Comparison of ENCODE assay signal across 8 cellular contexts in the genomic region with DNA sequence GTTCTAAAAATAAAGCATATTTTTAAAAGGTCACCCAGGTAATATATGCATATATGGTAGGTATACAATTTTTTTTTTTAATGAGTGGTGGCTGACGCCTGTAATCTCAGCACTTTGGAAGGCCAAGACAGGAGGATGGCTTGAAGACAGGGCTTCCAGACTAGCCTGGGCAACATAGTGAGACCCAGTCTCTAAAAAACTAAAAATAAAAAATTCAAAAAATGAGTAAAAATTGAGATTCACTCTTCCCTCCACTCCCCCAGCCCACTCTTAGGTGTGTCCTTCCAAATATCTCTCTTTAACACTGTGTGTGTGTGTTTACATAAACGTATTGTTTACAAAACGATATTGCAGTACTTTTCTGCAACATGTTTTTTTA. TPM values are rescaled to one million over a fixed set of nuclear protein-coding genes. Genes with fewer than 3 reads are reported as not detected.
DNase-seq lines count a peak whose midpoint lies in the region; ATAC-seq and TF ChIP-seq lines count a peak whose summit lies in the region.

No MANE protein-coding gene starts in this region.

- H3K4me3 ChIP-seq in OCI-LY1 (ENCODE audit: low read depth, low read length, poor library complexity, severe bottlenecking) (peak overlapping the region; percentile 95), osteoblast (ENCODE audit: insufficient read depth, low read length) (no peak overlapping the region)
- H3K4me3 ChIP-seq in effector memory CD4-positive, alpha-beta T cell (ENCODE audit: insufficient read depth, low read depth, low read length, poor library complexity, severe bottlenecking): peak overlapping the region; percentile 82

- H4K20me1 ChIP-seq in OCI-LY1 (ENCODE audit: insufficient read depth, low read length): no peaks in the 10 kb centered on the region
- peaks cover 13% of the 10 kb centered on the region for H4K20me1 ChIP-seq in osteoblast (ENCODE audit: insufficient read depth, low read length)

- no peak for ATAC-seq in HG02610 (IDR thresholded peaks at IDR 0.05; ENCODE audit: unreplicated experiment)

- no peaks in the 10 kb centered on the region for H3K9me3 ChIP-seq in OCI-LY1 (ENCODE audit: low read length)
- no peaks in the 10 kb centered on the region for H3K9me3 ChIP-seq in effector memory CD4-positive, alpha-beta T cell (ENCODE audit: control insufficient read depth, low read length)
- H3K9me3 ChIP-seq in osteoblast (ENCODE audit: low read depth, low read length): no peaks in the 10 kb centered on the region

- H3K9me2 ChIP-seq in OCI-LY1 (ENCODE audit: low read depth, low read length): no peaks in the 10 kb centered on the region

- H3K36me3 ChIP-seq in OCI-LY1 (ENCODE audit: insufficient read depth, low read length) (no peaks in the 10 kb centered on the region), osteoblast (ENCODE audit: insufficient read depth, low read length) (no peaks in the 10 kb centered on the region)
- no peaks in the 10 kb centered on the region for H3K36me3 ChIP-seq in effector memory CD4-positive, alpha-beta T cell (ENCODE audit: control insufficient read depth, insufficient read depth, low read length)

- H3K79me2 ChIP-seq in OCI-LY1 (ENCODE audit: insufficient read depth, low read length): peaks cover 32% of the 10 kb centered on the region
- H3K79me2 ChIP-seq in osteoblast (ENCODE audit: insufficient read depth, low read length): peaks cover 54% of the 10 kb centered on the region

- H3K4me1 ChIP-seq in OCI-LY1 (ENCODE audit: insufficient read depth, low read length, severe bottlenecking) (peaks cover 38% of the 10 kb centered on the region), osteoblast (ENCODE audit: insufficient read depth, low read length) (peaks cover 54% of the 10 kb centered on the region)
- peaks cover 39% of the 10 kb centered on the region for H3K4me1 ChIP-seq in effector memory CD4-positive, alpha-beta T cell (ENCODE audit: control insufficient read depth, insufficient read depth, low read length, poor library complexity, severe bottlenecking)

- no peak for DNase-seq in effector memory CD4-positive, alpha-beta T cell
- DNase-seq in osteoblast (ENCODE audit: insufficient read length, low spot score, missing footprints) (no peak), cerebellar cortex (ENCODE audit: low spot score) (no peak), COR-L47 (lab: John Stamatoyannopoulos, UW) (no peak), LoVo (ENCODE audit: low spot score) (no peak)

- H3K27me3 ChIP-seq in OCI-LY1 (ENCODE audit: insufficient read depth, low read length): no peaks in the 10 kb centered on the region
- no peaks in the 10 kb centered on the region for H3K27me3 ChIP-seq in effector memory CD4-positive, alpha-beta T cell (replicated peaks; ENCODE audit: control insufficient read depth, insufficient read depth, low read length, poor library complexity, severe bottlenecking)
- no peaks in the 10 kb centered on the region for H3K27me3 ChIP-seq in osteoblast (ENCODE audit: insufficient read depth, low read length)

- H3K9ac ChIP-seq in OCI-LY1 (ENCODE audit: low read length): peak overlapping the region; percentile 96; the same call in 1 of the 2 replicates

- H3K4me2 ChIP-seq in OCI-LY1 (ENCODE audit: low read length) (peak overlapping the region; percentile 100), osteoblast (ENCODE audit: insufficient read depth, low read length) (peak overlapping the region; percentile 96)

- TF ChIP-seq CTCF in C4-2B (conservative IDR thresholded peaks at IDR 0.05) (no peak), OCI-LY1 (IDR thresholded peaks at IDR 0.05; ENCODE audit: low read length) (no peak), osteoblast (IDR thresholded peaks at IDR 0.05; ENCODE audit: extremely low read depth, low read depth, low read length) (no peak)

- no peaks in the 10 kb centered on the region for H3F3A ChIP-seq in OCI-LY1 (ENCODE audit: insufficient read depth, low read length)

- H2AFZ ChIP-seq in OCI-LY1 (ENCODE audit: low read length) (no peak overlapping the region), osteoblast (ENCODE audit: low read length) (no peak overlapping the region)

- H3K27ac ChIP-seq in C4-2B: peak overlapping the region; percentile 93; the same call in 1 of the 2 replicates
- no peak overlapping the region for H3K27ac ChIP-seq in OCI-LY1 (ENCODE audit: low read depth, low read length, poor library complexity, severe bottlenecking)
- peak overlapping the region; percentile 90 for H3K27ac ChIP-seq in effector memory CD4-positive, alpha-beta T cell (ENCODE audit: insufficient read depth, low read length, poor library complexity, severe bottlenecking)
- peak overlapping the region; percentile 97 for H3K27ac ChIP-seq in osteoblast (ENCODE audit: low read depth, low read length)

RNA-seq across cellular contexts. Expression of gene ANXA11, which starts 0.9 kb away (rescaled TPM):
- 112 and 113 TPM in 2 replicates for total RNA-seq in osteoblast
